8 cellular contexts compared by ENCODE assay signal in the genomic region with DNA sequence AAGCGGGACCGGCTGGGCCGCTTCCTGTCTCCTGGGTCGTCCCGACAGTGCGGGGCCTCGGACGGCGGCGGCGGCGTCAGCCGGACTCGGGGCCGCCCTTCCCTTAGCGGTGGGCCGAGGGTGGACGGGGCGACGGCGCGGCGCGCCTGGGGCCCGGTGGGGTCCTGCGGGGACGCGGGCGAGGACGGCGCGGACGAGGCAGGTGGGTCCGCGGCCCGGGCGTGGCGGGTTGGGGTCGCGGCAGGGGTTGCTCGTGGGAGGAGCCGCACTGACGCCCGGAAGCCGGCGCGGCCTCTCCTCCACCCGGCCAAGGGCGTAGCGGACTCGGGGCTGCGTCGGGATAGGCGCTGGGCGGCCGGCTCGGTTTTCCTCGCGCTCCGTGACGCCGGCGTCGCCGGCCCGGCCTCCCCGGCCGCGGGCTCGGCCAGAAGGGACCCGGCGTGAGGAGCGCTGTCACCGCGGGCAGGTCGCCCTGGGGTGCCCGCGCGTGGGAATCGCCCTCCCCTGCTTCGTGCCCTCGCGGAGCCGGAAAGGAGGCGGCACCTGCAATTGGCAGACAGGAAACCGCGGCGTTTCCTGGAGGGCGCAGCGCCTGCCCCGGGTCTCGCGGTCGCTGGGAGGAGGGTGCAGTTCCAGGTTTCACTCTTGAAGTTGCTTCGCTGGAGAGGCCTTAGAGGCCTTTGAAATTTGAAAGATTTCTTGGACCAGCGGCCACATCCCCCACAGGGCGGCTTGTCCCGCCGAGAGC. TPM values are rescaled to one million over a fixed set of nuclear protein-coding genes. Genes with fewer than 3 reads are reported as not detected.
A peak's percentile ranks its signal among the peaks of the same experiment; 100 is the strongest.
DNase-seq lines count a peak whose midpoint lies in the region; ATAC-seq lines count a peak whose summit lies in the region.

No MANE protein-coding gene starts in this region.

- H3K4me3 ChIP-seq in adipocyte (ENCODE audit: low read length) (peak overlapping the region; percentile 95), skeletal muscle satellite cell (ENCODE audit: low read length) (peak overlapping the region; percentile 84)

- peak overlapping the region; percentile 88 for H3K9ac ChIP-seq in adipocyte (ENCODE audit: low read length)
- H3K9ac ChIP-seq in skeletal muscle satellite cell (ENCODE audit: low read depth, low read length), result peak overlapping the region; percentile 91

- H3K4me1 Mint-ChIP-seq in T-cell, result peaks cover 36 to 50% (median 42%) of the 10 kb centered on the region in 3 donors

- H3K27me3 Mint-ChIP-seq in T-cell, result no peaks in the 10 kb centered on the region

- DNase-seq in AG20443 (ENCODE audit: low spot score), result peak; percentile 63
- DNase-seq in T-cell, result peak; percentile 83 to 94 (median 90)
- peak; percentile 79 for DNase-seq in adipocyte (ENCODE audit: low read depth)
- peak; percentile 65 for DNase-seq in hepatic stellate cell (ENCODE audit: low spot score)
- DNase-seq in NCI-H526 treated with DMSO at 0.1 percent for 48 hours (lab: John Stamatoyannopoulos, UW), result no peak

- POLR2A ChIA-PET in T-cell (lab: Charles Lee), result interaction anchor here in 1 of 2 donors (0.6 kb wide), 1 partner anchor 8 kb away, joined by 3 read pairs; no protein-coding TSS in a partner anchor

- H3K27me3 ChIP-seq in adipocyte (replicated peaks; ENCODE audit: control insufficient read depth, insufficient read depth, low read length), result no peaks in the 10 kb centered on the region
- H3K27me3 ChIP-seq in skeletal muscle satellite cell (ENCODE audit: control insufficient read depth, insufficient read depth, low read length), result no peaks in the 10 kb centered on the region

- H3K36me3 ChIP-seq in adipocyte (ENCODE audit: control insufficient read depth, insufficient read depth, low read length, severe bottlenecking) (peaks cover 22% of the 10 kb centered on the region), skeletal muscle satellite cell (ENCODE audit: insufficient read depth, low read length) (peaks cover 24% of the 10 kb centered on the region)

- peak overlapping the region; percentile 84 to 99 (median 96) for H3K4me3 Mint-ChIP-seq in T-cell

- H3K27ac Mint-ChIP-seq in T-cell, result peak overlapping the region; percentile 96 to 99

- peak; percentile 31 for ATAC-seq in GM19035 (IDR thresholded peaks at IDR 0.05; ENCODE audit: unreplicated experiment)
- ATAC-seq in HG03342 (IDR thresholded peaks at IDR 0.05; ENCODE audit: unreplicated experiment), result peak; percentile 22
- ATAC-seq in T-cell (replicated peaks in 1 of 4), result peak; percentile 56 to 70 (median 63)

- H3K4me1 ChIP-seq in adipocyte (ENCODE audit: control insufficient read depth, insufficient read depth, low read length) (peaks cover 35% of the 10 kb centered on the region), skeletal muscle satellite cell (ENCODE audit: control insufficient read depth, insufficient read depth, low read length) (peaks cover 42% of the 10 kb centered on the region)

- CTCF ChIA-PET in T-cell (lab: Charles Lee), result no interaction called here

- H3K9me3 ChIP-seq in adipocyte (ENCODE audit: control insufficient read depth, low read length) (no peaks in the 10 kb centered on the region), skeletal muscle satellite cell (replicated peaks; ENCODE audit: low read length) (no peaks in the 10 kb centered on the region)

- H3K4me2 ChIP-seq in skeletal muscle satellite cell (ENCODE audit: low read length), result peak overlapping the region; percentile 79

- H3K36me3 Mint-ChIP-seq in T-cell, result peaks cover 13% of the 10 kb centered on the region

- H3K9me3 Mint-ChIP-seq in T-cell, result no peaks in the 10 kb centered on the region

RNA-seq across cellular contexts. Expression of a gene that starts 0.5 kb away (rescaled TPM):
- 100 to 1,000 TPM; 131 to 203 (median 195) TPM for total RNA-seq in T-cell
- 10.1 and 12.0 TPM in 2 replicates for total RNA-seq in skeletal muscle satellite cell (2012; rRNA removed)

RNA-seq across cellular contexts. Expression of a gene that starts 1.1 kb away (rescaled TPM):
- total RNA-seq in T-cell, result 10 to 100 TPM; 15.5 to 28.8 (median 24.5) TPM
- 4.6 and 5.3 TPM in 2 replicates for total RNA-seq in skeletal muscle satellite cell (2012; rRNA removed)

RNA-seq across cellular contexts. Expression of a gene that starts 20.3 kb away (rescaled TPM):
- total RNA-seq in T-cell, result 10 to 100 TPM; 14.4 to 24.9 (median 15.9) TPM
- 14.2 and 18.8 TPM in 2 replicates for total RNA-seq in skeletal muscle satellite cell (2012; rRNA removed)

RNA-seq across cellular contexts. Expression of a gene that starts 35.3 kb away (rescaled TPM):
- total RNA-seq in T-cell, result 100 to 1,000 TPM; 108 to 163 (median 138) TPM
- 25.8 and 27.4 TPM in 2 replicates for total RNA-seq in skeletal muscle satellite cell (2012; rRNA removed)
